Comparison of ENCODE assay signal across 15 cellular contexts in the genomic region with DNA sequence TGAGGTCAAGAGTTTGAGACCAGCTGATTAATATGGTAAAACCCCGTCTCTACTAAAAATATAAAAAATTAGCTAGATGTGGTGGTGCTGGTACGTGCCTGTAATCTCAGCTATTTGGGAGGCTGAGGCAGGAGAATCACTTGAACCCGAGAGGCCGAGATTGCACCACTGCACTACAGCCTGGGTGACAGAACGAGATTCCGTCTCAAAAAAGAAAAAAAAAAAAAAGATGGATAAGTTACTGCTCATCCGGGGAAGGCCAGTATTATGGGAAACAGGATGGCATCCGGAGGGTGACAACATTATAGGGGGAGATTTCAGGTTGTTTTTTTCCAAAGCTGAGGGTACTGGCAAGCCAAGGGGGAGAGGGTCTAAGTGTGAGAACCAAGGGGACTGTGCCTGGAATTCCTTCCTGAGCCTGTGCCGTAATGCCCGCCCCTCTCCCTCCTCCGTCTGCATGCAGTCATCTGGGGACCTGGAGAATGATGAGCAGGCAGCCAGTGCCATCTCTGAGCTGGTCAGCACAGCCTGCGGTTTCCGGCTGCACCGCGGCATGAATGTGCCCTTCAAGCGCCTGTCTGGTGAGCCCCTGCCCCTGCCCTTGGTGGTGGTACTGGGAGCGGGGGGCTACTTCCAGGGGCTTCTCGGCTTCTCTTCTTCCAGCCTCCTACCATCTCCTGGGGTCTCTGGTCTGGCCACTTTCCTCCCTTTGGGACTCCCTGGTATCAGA. TPM values are rescaled to one million over a fixed set of nuclear protein-coding genes. Genes with fewer than 3 reads are reported as not detected.
DNase-seq lines count a peak whose midpoint lies in the region; ATAC-seq, FAIRE-seq and TF ChIP-seq lines count a peak whose summit lies in the region.
"Had no signal": no experiment of that assay in that cellular context is flagged by ENCODE, and none has a peak within 500 bp of the region (broad histone marks: within the 10 kb centered on the region; RNA-seq: fewer than 3 reads in every experiment).

No MANE protein-coding gene starts in this region.

- FAIRE-seq in GM12878 (lab: Jason Lieb, UNC) = no peak

- TF ChIP-seq CTCF in OCI-LY7 (conservative IDR thresholded peaks at IDR 0.05; ENCODE audit: low read length) (no peak; the same call in 1 of the 2 replicates), GM12878 (IDR thresholded peaks at IDR 0.05 in 2 of 3, conservative IDR thresholded peaks at IDR 0.05 in 1 of 3; ENCODE audit: control insufficient read depth in 2 of 3, extremely low read depth in 1 of 3, insufficient read depth in 1 of 3, low read depth in 3 of 3, low read length in 3 of 3) (no peak), osteocyte (IDR thresholded peaks at IDR 0.05) (no peak)

- no peaks in the 10 kb centered on the region for H3K27me3 Mint-ChIP-seq in activated CD8-positive, alpha-beta memory T cell treated with anti-CD3 and anti-CD28 coated beads, Interleukin-2, amount 10 ng/mL, durations not matched to agents 7 days and 5 days
- H3K27me3 Mint-ChIP-seq in osteocyte (ENCODE audit: unreplicated experiment) = no peaks in the 10 kb centered on the region

- no peak for TF ChIP-seq POLR2A in GM12878 (IDR thresholded peaks at IDR 0.05; ENCODE audit: low read depth, low read length)

- peak overlapping the region; percentile 61 for H3K27ac ChIP-seq in OCI-LY7 (ENCODE audit: low read depth, low read length, poor library complexity, severe bottlenecking)
- no peak overlapping the region for H3K27ac ChIP-seq in GM12878 (ENCODE audit: control insufficient read depth, insufficient read depth)
- H3K27ac ChIP-seq: KMS-11, ovary had no signal

- DNase-seq in activated CD8-positive, alpha-beta memory T cell treated with anti-CD3 and anti-CD28 coated beads, Interleukin-2, amount 10 ng/mL, durations not matched to agents 7 days and 5 days = no peak
- DNase-seq in activated CD8-positive, alpha-beta memory T cell treated with anti-CD3 and anti-CD28 coated beads, Interleukin-2, amount 50 U/mL, for 48 hours = no peak
- DNase-seq in OCI-LY7 (ENCODE audit: low spot score) = no peak
- no peak for DNase-seq in GM12878 (ENCODE audit: low read depth, low spot score)
- DNase-seq in osteocyte (ENCODE audit: extremely low spot score, unreplicated experiment) = no peak
- no peak for DNase-seq in RPMI8226
- DNase-seq: activated CD4-positive, alpha-beta T cell treated with anti-CD3 and anti-CD28 coated beads, Interleukin-2, amount 50 U/mL, for 4 hours; Calu3; NCI-H1417; ovary had no signal

- H3K9me3 ChIP-seq in OCI-LY7 (ENCODE audit: low read length) = no peaks in the 10 kb centered on the region
- no peaks in the 10 kb centered on the region for H3K9me3 ChIP-seq in GM12878 (replicated peaks; ENCODE audit: control insufficient read depth, insufficient read depth, low read length)
- H3K9me3 ChIP-seq: ovary, upper lobe of left lung had no signal

- in situ Hi-C loops in GM12878 (cut with MboI) = no loop called here

- intact Hi-C loops in OCI-LY7 (cut with micrococcal nuclease; ENCODE audit: unreplicated experiment) = no loop called here
- intact Hi-C loops in GM12878 (cut with micrococcal nuclease; ENCODE audit: unreplicated experiment) = no loop called here

- H4K20me1 ChIP-seq in OCI-LY7 (ENCODE audit: insufficient read depth, low read length) = peaks cover 10% of the 10 kb centered on the region; the same call in 1 of the 2 replicates
- no peaks in the 10 kb centered on the region for H4K20me1 ChIP-seq in GM12878 (ENCODE audit: control insufficient read depth, insufficient read depth)

- no peak overlapping the region for H3K4me3 Mint-ChIP-seq in activated CD8-positive, alpha-beta memory T cell treated with anti-CD3 and anti-CD28 coated beads, Interleukin-2, amount 10 ng/mL, durations not matched to agents 7 days and 5 days
- no peak overlapping the region for H3K4me3 Mint-ChIP-seq in osteocyte (ENCODE audit: unreplicated experiment)

- H3K27me3 ChIP-seq in GM12878 (replicated peaks in 1 of 2; ENCODE audit: control insufficient read depth in 2 of 2, insufficient read depth in 2 of 2, low read length in 1 of 2) = no peaks in the 10 kb centered on the region
- H3K27me3 ChIP-seq: ovary, upper lobe of left lung had no signal

- H3K4me1 Mint-ChIP-seq in activated CD8-positive, alpha-beta memory T cell treated with anti-CD3 and anti-CD28 coated beads, Interleukin-2, amount 10 ng/mL, durations not matched to agents 7 days and 5 days = peaks cover 66% of the 10 kb centered on the region
- H3K4me1 Mint-ChIP-seq in osteocyte (ENCODE audit: unreplicated experiment) = peaks cover 33% of the 10 kb centered on the region

- H3K79me2 ChIP-seq in OCI-LY7 (ENCODE audit: insufficient read depth, low read depth, low read length) (peaks cover 48% of the 10 kb centered on the region), GM12878 (ENCODE audit: control insufficient read depth, insufficient read depth, low read length) (peaks cover 27% of the 10 kb centered on the region)

- peaks cover 43% of the 10 kb centered on the region for H3K36me3 Mint-ChIP-seq in activated CD8-positive, alpha-beta memory T cell treated with anti-CD3 and anti-CD28 coated beads, Interleukin-2, amount 10 ng/mL, durations not matched to agents 7 days and 5 days
- H3K36me3 Mint-ChIP-seq in osteocyte (ENCODE audit: unreplicated experiment) = peaks cover 14% of the 10 kb centered on the region

- TF ChIP-seq EP300 in GM12878 (IDR thresholded peaks at IDR 0.05; ENCODE audit: borderline replicate concordance in 1 of 2, control insufficient read depth in 1 of 2, low read depth in 2 of 2, low read length in 2 of 2) = no peak

- peak overlapping the region; percentile 37 for H3K27ac Mint-ChIP-seq in activated CD8-positive, alpha-beta memory T cell treated with anti-CD3 and anti-CD28 coated beads, Interleukin-2, amount 10 ng/mL, durations not matched to agents 7 days and 5 days
- peak overlapping the region; percentile 31 for H3K27ac Mint-ChIP-seq in osteocyte (ENCODE audit: unreplicated experiment)

- no peak overlapping the region for H2AFZ ChIP-seq in OCI-LY7 (ENCODE audit: low read length)
- no peak overlapping the region for H2AFZ ChIP-seq in GM12878 (ENCODE audit: control insufficient read depth, low read depth, low read length)

- SMC1A ChIA-PET in GM12878 (lab: Charles Lee; ENCODE audit: uncharacterized antibody, unreplicated experiment) = no interaction called here

- no peak for ATAC-seq in activated CD8-positive, alpha-beta memory T cell treated with anti-CD3 and anti-CD28 coated beads, Interleukin-2, amount 10 ng/mL, durations not matched to agents 7 days and 5 days
- ATAC-seq in GM12878 = no peak
- ATAC-seq in GM19328 (IDR thresholded peaks at IDR 0.05; ENCODE audit: unreplicated experiment) = no peak
- ATAC-seq in GM21528 (IDR thresholded peaks at IDR 0.05; ENCODE audit: low FRiP score, unreplicated experiment) = no peak

- WGBS in GM12878 (ENCODE audit: insufficient coverage, insufficient replicate concordance, low lambda C conversion rate, missing lambda C conversion rate) = 98% methylated on average over 17 of the region's 18 CpGs

- POLR2A ChIA-PET in OCI-LY7 (lab: Charles Lee) (no interaction called here), GM12878 (lab: Charles Lee) (interaction anchor here (0.6 to 1.4 kb wide), 2 partner anchors 12 to 245 kb away, joined by 3 read pairs; no protein-coding TSS in a partner anchor)

- H3K4me3 ChIP-seq in OCI-LY7 (ENCODE audit: low read depth, low read length, poor library complexity, severe bottlenecking) = no peak overlapping the region
- H3K4me3 ChIP-seq in GM12878 = no peak overlapping the region
- H3K4me3 ChIP-seq: ovary, upper lobe of left lung had no signal

- H3K9me2 ChIP-seq in OCI-LY7 (ENCODE audit: insufficient read depth, low read length) = no peaks in the 10 kb centered on the region

- CTCF ChIA-PET in activated CD8-positive, alpha-beta memory T cell treated with anti-CD3 and anti-CD28 coated beads, Interleukin-2, amount 10 ng/mL, durations not matched to agents 7 days and 5 days (lab: Charles Lee) = interaction anchor here (0.7 kb wide), 1 partner anchor 69 kb away, joined by 3 read pairs; no protein-coding TSS in a partner anchor
- CTCF ChIA-PET in OCI-LY7 (lab: Charles Lee; ENCODE audit: unreplicated experiment) = no interaction called here
- CTCF ChIA-PET in GM12878 (lab: Yijun Ruan, JAX) = no interaction called here

- H3K36me3 ChIP-seq in OCI-LY7 (ENCODE audit: insufficient read depth, low read length) (peaks cover 63% of the 10 kb centered on the region), GM12878 (ENCODE audit: control insufficient read depth in 2 of 2, insufficient read depth in 2 of 2, low read length in 1 of 2) (peaks cover 0 to 15% of the 10 kb centered on the region in 2 experiments)
- H3K36me3 ChIP-seq: ovary had no signal

- H3K9ac ChIP-seq in GM12878 (ENCODE audit: control insufficient read depth, insufficient read depth, low read length) = no peak overlapping the region
- H3K9ac ChIP-seq: KMS-11 had no signal

- TF ChIP-seq RAD21 in GM12878 (IDR thresholded peaks at IDR 0.05; ENCODE audit: insufficient read depth, low read depth, low read length) = no peak

- RAD21 ChIA-PET in GM12878 (lab: Charles Lee; ENCODE audit: unreplicated experiment) = interaction anchor here (1.8 kb wide), 1 partner anchor 24 kb away, joined by 4 read pairs; the partner anchor contains the start of genes GPC2 and STAG3

- H3K9me3 Mint-ChIP-seq in activated CD8-positive, alpha-beta memory T cell treated with anti-CD3 and anti-CD28 coated beads, Interleukin-2, amount 10 ng/mL, durations not matched to agents 7 days and 5 days (ENCODE audit: low read depth) = no peaks in the 10 kb centered on the region
- H3K9me3 Mint-ChIP-seq in osteocyte (ENCODE audit: unreplicated experiment) = no peaks in the 10 kb centered on the region
- H3K9me3 Mint-ChIP-seq: activated T-helper 2 cell treated with anti-CD3 and anti-CD28 coated beads, Interferon-gamma antibody, Interleukin-2, Interleukin-4, amounts not matched to agents 10 μg/mL and 5 μg/mL and 100 μg/mL, durations not matched to agents 14 hours and 24 hours and 36 hours had no signal

- H3K4me2 ChIP-seq in OCI-LY7 (ENCODE audit: low read length) (peak overlapping the region; percentile 69), GM12878 (ENCODE audit: control insufficient read depth, insufficient read depth) (no peak overlapping the region)
- H3K4me2 ChIP-seq: KMS-11 had no signal

- BruUV-seq in OCI-LY7 (replicated peaks; lab: Mats Ljungman, UMichigan) = TSS peak; percentile 50
- BruUV-seq in GM12878 (replicated peaks; lab: Mats Ljungman, UMichigan) = TSS peak; percentile 6

- H3K4me1 ChIP-seq in OCI-LY7 (ENCODE audit: insufficient read depth, low read length, poor library complexity, severe bottlenecking) = peaks cover 59% of the 10 kb centered on the region
- peaks cover 18% of the 10 kb centered on the region for H3K4me1 ChIP-seq in GM12878 (ENCODE audit: control insufficient read depth, insufficient read depth, low read length)

RNA-seq across cellular contexts. Expression of gene LAMTOR4, which starts 4.4 kb away (rescaled TPM):
- total RNA-seq in activated CD8-positive, alpha-beta memory T cell treated with anti-CD3 and anti-CD28 coated beads, Interleukin-2, amount 10 ng/mL, durations not matched to agents 7 days and 5 days = 100 to 1,000 TPM; 119 to 151 TPM
- 243 and 263 TPM in 2 replicates for total RNA-seq in OCI-LY7 (2014; rRNA removed; shearing (Covaris generic))
- total RNA-seq in OCI-LY7 (2022) = 207 and 237 TPM in 2 replicates
- 27.5 and 33.2 TPM in 2 replicates for total RNA-seq in GM12878 (2013; cell fraction: nucleolus; rRNA removed)
- 184 and 186 TPM in 2 replicates for total RNA-seq in GM12878 (2014; rRNA removed)
- 106 and 111 TPM in 2 replicates for total RNA-seq in GM12878 (2014; rRNA removed; fragmentation: Illumina TruSeq; extraction: Trizol)
- total RNA-seq in GM12878 (2021) = 165 and 171 TPM in 2 replicates
- polyA plus RNA-seq in GM12878 (2011; ENCODE audit: low read depth) = 187 TPM
- polyA plus RNA-seq in GM12878 (2011; rRNA removed) = 104 and 204 TPM in 2 replicates
- polyA plus RNA-seq in GM12878 (2011; cell fraction: cytosol; rRNA removed) = 525 and 552 TPM in 2 replicates
- 272 and 278 TPM in 2 replicates for polyA plus RNA-seq in GM12878 (2011; cell fraction: nucleus; rRNA removed)
- 162 and 169 TPM in 2 replicates for polyA plus RNA-seq in GM12878 (2012)
- polyA plus RNA-seq in GM12878 (2014; fragmentation: Illumina TruSeq; extraction: Trizol) = 24.1 and 73.4 TPM in 2 replicates
- 100 to 1,000 TPM; 188 to 262 TPM for polyA plus RNA-seq in GM12878 (2014; fragmentation: Nextera tagmentation; extraction: Ambion mirVana)
- polyA plus RNA-seq in GM12878 (2014; rRNA removed) = 211 and 230 TPM in 2 replicates
- 100 to 1,000 TPM; 279 to 297 TPM for polyA plus RNA-seq in GM12878 (2016; fragmentation: Nextera tagmentation; extraction: Ambion mirVana)
- polyA minus RNA-seq in GM12878 (2011; rRNA and poly(A)+ RNA removed) = 43.2 and 77.1 TPM in 2 replicates
- 26.6 and 26.8 TPM in 2 replicates for polyA minus RNA-seq in GM12878 (2011; cell fraction: cytosol; rRNA and poly(A)+ RNA removed)
- 18.1 and 32.1 TPM in 2 replicates for polyA minus RNA-seq in GM12878 (2011; cell fraction: nucleus; rRNA and poly(A)+ RNA removed)
- 111 and 123 TPM in 2 replicates for total RNA-seq in osteocyte

RNA-seq across cellular contexts. Expression of gene TRAPPC14, which starts 5.4 kb away (rescaled TPM):
- total RNA-seq in activated CD8-positive, alpha-beta memory T cell treated with anti-CD3 and anti-CD28 coated beads, Interleukin-2, amount 10 ng/mL, durations not matched to agents 7 days and 5 days = 10 to 100 TPM; 36.8 to 43.5 TPM
- total RNA-seq in OCI-LY7 (2014; rRNA removed; shearing (Covaris generic)) = 30.6 and 38.8 TPM in 2 replicates
- total RNA-seq in OCI-LY7 (2022) (41.6 and 49.9 TPM in 2 replicates), GM12878 (2014; rRNA removed) (17.3 and 18.2 TPM in 2 replicates), GM12878 (2014; rRNA removed; fragmentation: Illumina TruSeq; extraction: Trizol) (7.5 and 7.6 TPM in 2 replicates), GM12878 (2021) (22.3 and 24.7 TPM in 2 replicates), osteocyte (18.2 and 20.3 TPM in 2 replicates)
- 15.4 and 27.3 TPM in 2 replicates for total RNA-seq in GM12878 (2013; cell fraction: nucleolus; rRNA removed)
- polyA plus RNA-seq in GM12878 (2011; ENCODE audit: low read depth) = 10.8 TPM
- polyA plus RNA-seq in GM12878 (2011; rRNA removed) (1.8 and 4.2 TPM in 2 replicates), GM12878 (2014; fragmentation: Illumina TruSeq; extraction: Trizol) (7.5 and 10.8 TPM in 2 replicates), GM12878 (2014; fragmentation: Nextera tagmentation; extraction: Ambion mirVana) (1 to 10 TPM in 1 of 2 experiments, under 1 TPM in 1; 0.21 to 1.3 TPM), GM12878 (2014; rRNA removed) (17.3 and 22.3 TPM in 2 replicates), GM12878 (2016; fragmentation: Nextera tagmentation; extraction: Ambion mirVana) (1 to 10 TPM; 7.3 TPM)
- 5.4 and 6.4 TPM in 2 replicates for polyA plus RNA-seq in GM12878 (2011; cell fraction: cytosol; rRNA removed)
- 52.5 and 85.1 TPM in 2 replicates for polyA plus RNA-seq in GM12878 (2011; cell fraction: nucleus; rRNA removed)
- 10.9 and 15.1 TPM in 2 replicates for polyA plus RNA-seq in GM12878 (2012)
- 2.6 and 8.6 TPM in 2 replicates for polyA minus RNA-seq in GM12878 (2011; rRNA and poly(A)+ RNA removed)
- polyA minus RNA-seq in GM12878 (2011; cell fraction: cytosol; rRNA and poly(A)+ RNA removed) = 1.7 and 3.1 TPM in 2 replicates
- polyA minus RNA-seq in GM12878 (2011; cell fraction: nucleus; rRNA and poly(A)+ RNA removed) = 15.1 and 23.3 TPM in 2 replicates

RNA-seq across cellular contexts. Expression of gene GAL3ST4, which starts 15.3 kb away (rescaled TPM):
- total RNA-seq in activated CD8-positive, alpha-beta memory T cell treated with anti-CD3 and anti-CD28 coated beads, Interleukin-2, amount 10 ng/mL, durations not matched to agents 7 days and 5 days = 1 to 10 TPM in 1 of 2 experiments, under 1 TPM in 1; 0.61 to 1.4 TPM
- 3.9 and 4.6 TPM in 2 replicates for total RNA-seq in OCI-LY7 (2014; rRNA removed; shearing (Covaris generic))
- 5.2 and 6.1 TPM in 2 replicates for total RNA-seq in OCI-LY7 (2022)
- 1.4 and 2.9 TPM in 2 replicates for total RNA-seq in GM12878 (2013; cell fraction: nucleolus; rRNA removed)
- 0.98 and 1.1 TPM in 2 replicates for total RNA-seq in GM12878 (2014; rRNA removed)
- 0.83 and 1.1 TPM in 2 replicates for total RNA-seq in GM12878 (2014; rRNA removed; fragmentation: Illumina TruSeq; extraction: Trizol)
- total RNA-seq in GM12878 (2021) = 1.3 and 2.0 TPM in 2 replicates
- polyA plus RNA-seq in GM12878 (2011; ENCODE audit: low read depth) = 1.2 TPM
- polyA plus RNA-seq in GM12878 (2011; rRNA removed) = 0.66 and 1.2 TPM in 2 replicates
- 1.6 and 2.1 TPM in 2 replicates for polyA plus RNA-seq in GM12878 (2011; cell fraction: cytosol; rRNA removed)
- polyA plus RNA-seq in GM12878 (2011; cell fraction: nucleus; rRNA removed) = 2.6 and 2.7 TPM in 2 replicates
- 2.2 and 2.5 TPM in 2 replicates for polyA plus RNA-seq in GM12878 (2012)
- 1.6 and 2.3 TPM in 2 replicates for polyA plus RNA-seq in GM12878 (2014; fragmentation: Illumina TruSeq; extraction: Trizol)
- under 1 TPM; 0.29 to 0.55 TPM for polyA plus RNA-seq in GM12878 (2014; fragmentation: Nextera tagmentation; extraction: Ambion mirVana)
- polyA plus RNA-seq in GM12878 (2014; rRNA removed) = 2.8 TPM in 2 replicates
- polyA plus RNA-seq in GM12878 (2016; fragmentation: Nextera tagmentation; extraction: Ambion mirVana) = 1 to 10 TPM; 4.9 to 6.1 TPM
- 0.88 and 1.3 TPM in 2 replicates for polyA minus RNA-seq in GM12878 (2011; rRNA and poly(A)+ RNA removed)
- 0.73 and 1.5 TPM in 2 replicates for polyA minus RNA-seq in GM12878 (2011; cell fraction: cytosol; rRNA and poly(A)+ RNA removed)
- polyA minus RNA-seq in GM12878 (2011; cell fraction: nucleus; rRNA and poly(A)+ RNA removed) = 0.36 and 0.67 TPM in 2 replicates
- total RNA-seq in osteocyte = 2.9 and 3.6 TPM in 2 replicates

RNA-seq across cellular contexts. Expression of gene GPC2, which starts 24.1 kb away (rescaled TPM):
- 1 to 10 TPM; 2.9 to 6.2 TPM for total RNA-seq in activated CD8-positive, alpha-beta memory T cell treated with anti-CD3 and anti-CD28 coated beads, Interleukin-2, amount 10 ng/mL, durations not matched to agents 7 days and 5 days
- total RNA-seq in OCI-LY7 (2014; rRNA removed; shearing (Covaris generic)) = 20.2 and 33.2 TPM in 2 replicates
- total RNA-seq in OCI-LY7 (2022) (23.2 and 31.7 TPM in 2 replicates), GM12878 (2014; rRNA removed) (3.0 and 3.9 TPM in 2 replicates), GM12878 (2014; rRNA removed; fragmentation: Illumina TruSeq; extraction: Trizol) (0.85 and 0.92 TPM in 2 replicates), GM12878 (2021) (3.9 and 5.1 TPM in 2 replicates), osteocyte (8.1 and 12.6 TPM in 2 replicates)
- 4.9 and 6.6 TPM in 2 replicates for total RNA-seq in GM12878 (2013; cell fraction: nucleolus; rRNA removed)
- 1.6 TPM for polyA plus RNA-seq in GM12878 (2011; ENCODE audit: low read depth)
- polyA plus RNA-seq in GM12878 (2011; rRNA removed) (0.45 and 0.65 TPM in 2 replicates), GM12878 (2014; fragmentation: Illumina TruSeq; extraction: Trizol) (0.24 and 0.98 TPM in 2 replicates), GM12878 (2014; fragmentation: Nextera tagmentation; extraction: Ambion mirVana) (under 1 TPM; 0.19 to 0.24 TPM), GM12878 (2014; rRNA removed) (4.3 and 6.3 TPM in 2 replicates), GM12878 (2016; fragmentation: Nextera tagmentation; extraction: Ambion mirVana) (under 1 TPM; 0.48 to 0.68 TPM)
- polyA plus RNA-seq in GM12878 (2011; cell fraction: cytosol; rRNA removed) = 1.0 and 1.7 TPM in 2 replicates
- polyA plus RNA-seq in GM12878 (2011; cell fraction: nucleus; rRNA removed) = 4.8 and 5.6 TPM in 2 replicates
- 1.3 and 1.4 TPM in 2 replicates for polyA plus RNA-seq in GM12878 (2012)
- polyA minus RNA-seq in GM12878 (2011; rRNA and poly(A)+ RNA removed) = 0.22 and 1.0 TPM in 2 replicates
- polyA minus RNA-seq in GM12878 (2011; cell fraction: cytosol; rRNA and poly(A)+ RNA removed) = 0.83 and 1.7 TPM in 2 replicates
- polyA minus RNA-seq in GM12878 (2011; cell fraction: nucleus; rRNA and poly(A)+ RNA removed) = 2.4 and 3.5 TPM in 2 replicates

RNA-seq across cellular contexts. Expression of gene STAG3, which starts 24.6 kb away (rescaled TPM):
- total RNA-seq in activated CD8-positive, alpha-beta memory T cell treated with anti-CD3 and anti-CD28 coated beads, Interleukin-2, amount 10 ng/mL, durations not matched to agents 7 days and 5 days = 10 to 100 TPM in 1 of 2 experiments, 1 to 10 TPM in 1; 8.1 to 20.2 TPM
- total RNA-seq in OCI-LY7 (2014; rRNA removed; shearing (Covaris generic)) = 56.1 and 82.8 TPM in 2 replicates
- total RNA-seq in OCI-LY7 (2022) = 70.2 and 79.2 TPM in 2 replicates
- 33.8 and 37.8 TPM in 2 replicates for total RNA-seq in GM12878 (2013; cell fraction: nucleolus; rRNA removed)
- 101 and 122 TPM in 2 replicates for total RNA-seq in GM12878 (2014; rRNA removed)
- total RNA-seq in GM12878 (2014; rRNA removed; fragmentation: Illumina TruSeq; extraction: Trizol) = 123 and 133 TPM in 2 replicates
- total RNA-seq in GM12878 (2021) = 78.7 and 81.7 TPM in 2 replicates
- polyA plus RNA-seq in GM12878 (2011; ENCODE audit: low read depth) = 221 TPM
- 73.0 and 90.4 TPM in 2 replicates for polyA plus RNA-seq in GM12878 (2011; rRNA removed)
- 47.6 and 55.0 TPM in 2 replicates for polyA plus RNA-seq in GM12878 (2011; cell fraction: cytosol; rRNA removed)
- 22.6 and 31.0 TPM in 2 replicates for polyA plus RNA-seq in GM12878 (2011; cell fraction: nucleus; rRNA removed)
- 158 and 173 TPM in 2 replicates for polyA plus RNA-seq in GM12878 (2012)
- polyA plus RNA-seq in GM12878 (2014; fragmentation: Illumina TruSeq; extraction: Trizol) = 178 and 192 TPM in 2 replicates
- 100 to 1,000 TPM; 281 to 306 TPM for polyA plus RNA-seq in GM12878 (2014; fragmentation: Nextera tagmentation; extraction: Ambion mirVana)
- polyA plus RNA-seq in GM12878 (2014; rRNA removed) = 112 and 153 TPM in 2 replicates
- 100 to 1,000 TPM; 112 to 116 TPM for polyA plus RNA-seq in GM12878 (2016; fragmentation: Nextera tagmentation; extraction: Ambion mirVana)
- 14.5 and 19.5 TPM in 2 replicates for polyA minus RNA-seq in GM12878 (2011; rRNA and poly(A)+ RNA removed)
- 5.3 and 6.7 TPM in 2 replicates for polyA minus RNA-seq in GM12878 (2011; cell fraction: cytosol; rRNA and poly(A)+ RNA removed)
- 12.2 and 15.6 TPM in 2 replicates for polyA minus RNA-seq in GM12878 (2011; cell fraction: nucleus; rRNA and poly(A)+ RNA removed)
- 1.0 and 1.5 TPM in 2 replicates for total RNA-seq in osteocyte
